2 cellular contexts compared by ENCODE assay signal in the genomic region with DNA sequence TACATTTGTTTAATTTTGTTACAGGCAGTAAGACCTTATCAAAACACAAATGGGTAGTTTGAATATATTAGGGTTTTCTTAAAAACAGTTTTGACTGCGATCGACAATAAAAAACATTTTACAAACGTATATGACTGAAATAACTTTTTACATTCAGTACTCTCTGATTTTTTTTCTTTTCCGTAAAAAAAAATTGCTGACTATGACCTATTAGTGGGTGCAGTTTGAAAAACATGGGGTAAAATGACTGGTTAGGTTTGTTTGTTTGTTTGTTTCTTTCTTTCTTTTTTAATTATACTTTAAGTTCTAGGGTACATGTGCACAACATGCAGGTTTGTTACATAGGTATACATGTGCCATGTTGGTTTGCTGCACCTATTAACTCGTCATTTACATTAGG.
TF ChIP-seq lines count a peak whose summit lies in the region.

No MANE protein-coding gene starts in this region.

TF ChIP-seq in HepG2, 621 proteins besides CTCF, POLR2A, EP300 and RAD21:
- TF ChIP-seq MXI1 (IDR thresholded peaks at IDR 0.05; ENCODE audit: borderline replicate concordance, low read depth, low read length) = no peak
- peak; percentile 89 for TF ChIP-seq MAFF (IDR thresholded peaks at IDR 0.05; ENCODE audit: low read depth, low read length)
- TF ChIP-seq MAFK (conservative IDR thresholded peaks at IDR 0.05 in 1 of 2, IDR thresholded peaks at IDR 0.05 in 1 of 2; ENCODE audit: low read length in 2 of 2) = peak; percentile 92 to 94
TF ChIP-seq in HepG2: peak in this region for 2.

TF ChIP-seq in IMR-90, 13 proteins besides CTCF, POLR2A, EP300 and RAD21:
- TF ChIP-seq MAFK (IDR thresholded peaks at IDR 0.05; ENCODE audit: low read depth, low read length) = peak; percentile 82
- TF ChIP-seq CHD1 (IDR thresholded peaks at IDR 0.05; ENCODE audit: low read depth, low read length) = no peak
